In the genomic region with DNA sequence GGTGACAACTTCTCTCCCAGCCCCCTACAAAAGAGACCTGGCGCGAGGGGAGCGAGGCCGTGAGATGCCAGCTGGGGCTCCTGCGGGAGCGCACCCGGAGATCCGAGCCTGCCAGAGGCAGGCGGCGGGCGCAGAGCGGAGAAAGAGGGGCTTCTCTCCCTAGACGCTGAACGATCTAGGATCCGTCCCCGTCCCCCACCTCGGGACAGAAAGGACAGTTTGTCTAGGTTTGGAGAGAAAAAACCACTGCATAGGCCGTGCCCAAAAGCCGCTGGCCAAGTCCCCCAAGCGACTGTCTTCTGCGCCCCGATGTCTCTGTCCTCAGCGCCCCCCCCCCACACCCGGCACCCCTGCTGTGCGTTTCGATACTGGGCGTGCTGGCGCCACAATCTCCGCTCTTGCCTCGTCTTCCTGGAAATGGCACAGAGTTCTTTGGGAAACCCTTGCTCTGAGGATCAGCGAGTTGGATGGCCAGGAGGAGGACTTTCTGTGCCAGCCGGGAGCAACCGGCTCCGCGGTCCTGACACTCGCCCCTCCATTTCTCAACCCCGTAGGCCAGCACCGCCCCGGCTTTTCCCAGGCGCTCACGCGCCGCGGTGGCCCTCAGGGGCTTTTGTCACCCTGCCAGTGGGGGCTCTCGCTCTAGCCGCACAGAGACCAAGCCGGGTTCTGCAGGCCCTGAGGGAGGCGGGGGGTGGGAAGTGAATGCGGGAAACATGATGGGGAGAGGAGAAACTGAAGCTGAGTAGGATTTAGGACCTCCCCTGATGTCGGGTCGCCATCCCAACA, we compare ENCODE assay signal across 8 cellular contexts. TPM values are rescaled to one million over a fixed set of nuclear protein-coding genes. Genes with fewer than 3 reads are reported as not detected.
A peak's percentile ranks its signal among the peaks of the same experiment; 100 is the strongest.
DNase-seq lines count a peak whose midpoint lies in the region; ATAC-seq and TF ChIP-seq lines count a peak whose summit lies in the region.

No MANE protein-coding gene starts in this region.

- WGBS in body of pancreas, 2 donors = 2 to 3% methylated on average over 10 to 48 of the region's 51 CpGs
- WGBS in liver = 3% methylated on average over 51 of the region's 51 CpGs

- no peaks in the 10 kb centered on the region for H3K9me3 Mint-ChIP-seq in stimulated activated naive CD8-positive, alpha-beta T cell treated with anti-CD3 and anti-CD28 coated beads, Interleukin-15, Interleukin-2, amounts not matched to agents 100 ng/mL and 50 ng/mL, for 24 hours

- no peak for TF ChIP-seq RAD21 in liver (IDR thresholded peaks at IDR 0.05)

- TF ChIP-seq POLR2A in body of pancreas (IDR thresholded peaks at IDR 0.05) = no peak
- TF ChIP-seq POLR2A in uterus (IDR thresholded peaks at IDR 0.05) = no peak

- H3K9me3 ChIP-seq in body of pancreas (no peaks in the 10 kb centered on the region), liver (ENCODE audit: control insufficient read depth in 4 of 4, low read length in 3 of 4) (no peaks in the 10 kb centered on the region), uterus (no peaks in the 10 kb centered on the region)

- H3K36me3 ChIP-seq in body of pancreas (replicated peaks in 1 of 2; ENCODE audit: insufficient read depth in 1 of 2, low read depth in 2 of 2) = no peaks in the 10 kb centered on the region
- H3K36me3 ChIP-seq in liver (ENCODE audit: control insufficient read depth in 4 of 4, insufficient read depth in 3 of 4, low read depth in 1 of 4, low read length in 3 of 4) = no peaks in the 10 kb centered on the region
- no peaks in the 10 kb centered on the region for H3K36me3 ChIP-seq in uterus

- no peak for ATAC-seq in stimulated activated naive CD8-positive, alpha-beta T cell treated with anti-CD3 and anti-CD28 coated beads, Interleukin-15, Interleukin-2, amounts not matched to agents 100 U/mL and 50 U/mL, for 24 hours
- ATAC-seq in body of pancreas = peak; percentile 5
- no peak for ATAC-seq in HG02884 (IDR thresholded peaks at IDR 0.05; ENCODE audit: unreplicated experiment)

- peak overlapping the region; percentile 81 for H3K4me3 Mint-ChIP-seq in stimulated activated naive CD8-positive, alpha-beta T cell treated with anti-CD3 and anti-CD28 coated beads, Interleukin-15, Interleukin-2, amounts not matched to agents 100 ng/mL and 50 ng/mL, for 24 hours

- no peak overlapping the region for H3K4me3 ChIP-seq in body of pancreas
- peak overlapping the region; percentile 54 to 73 (median 59) for H3K4me3 ChIP-seq in liver (ENCODE audit: low read depth in 1 of 3, low read length in 3 of 3)
- peak overlapping the region; percentile 8 to 19 for H3K4me3 ChIP-seq in uterus

- no peaks in the 10 kb centered on the region for H3K36me3 Mint-ChIP-seq in stimulated activated naive CD8-positive, alpha-beta T cell treated with anti-CD3 and anti-CD28 coated beads, Interleukin-15, Interleukin-2, amounts not matched to agents 100 ng/mL and 50 ng/mL, for 24 hours (ENCODE audit: low read depth)

- H3K27me3 ChIP-seq in body of pancreas = peaks cover 0 to 9% of the 10 kb centered on the region in 2 donors
- peaks cover 0 to 2% (median under 1%) of the 10 kb centered on the region in 4 donors for H3K27me3 ChIP-seq in liver (ENCODE audit: control insufficient read depth in 4 of 4, insufficient read depth in 4 of 4, low read length in 3 of 4)
- peaks cover 0 to 12% of the 10 kb centered on the region in 2 donors for H3K27me3 ChIP-seq in uterus

- peaks cover 28% of the 10 kb centered on the region for H3K4me1 ChIP-seq in body of pancreas
- peaks cover 17 to 30% (median 26%) of the 10 kb centered on the region in 4 donors for H3K4me1 ChIP-seq in liver (ENCODE audit: control insufficient read depth in 4 of 4, insufficient read depth in 4 of 4, low read length in 3 of 4)
- peaks cover 0 to 12% of the 10 kb centered on the region in 2 donors for H3K4me1 ChIP-seq in uterus

- TF ChIP-seq CTCF in body of pancreas (IDR thresholded peaks at IDR 0.05) (no peak), liver (IDR thresholded peaks at IDR 0.05; ENCODE audit: low read depth, low read length, missing input control) (no peak), uterus (IDR thresholded peaks at IDR 0.05) (no peak)

- intact Hi-C loops in body of pancreas (cut with DNase I) (loop anchor here (10.0 kb wide), 1 partner anchor 171 kb away; no protein-coding TSS in a partner anchor), uterus (cut with DNase I; ENCODE audit: low total_unique reads) (no loop called here), posterior cingulate gyrus (cut with DNase I) (no loop called here)

- DNase-seq in stimulated activated naive CD8-positive, alpha-beta T cell treated with anti-CD3 and anti-CD28 coated beads, Interleukin-15, Interleukin-2, amounts not matched to agents 100 U/mL and 50 U/mL, for 24 hours = no peak
- no peak for DNase-seq in body of pancreas
- DNase-seq in uterus = no peak
- DNase-seq in posterior cingulate gyrus = no peak
- no peak for DNase-seq in HuH-7.5 (ENCODE audit: low spot score)

- H3K27ac Mint-ChIP-seq in stimulated activated naive CD8-positive, alpha-beta T cell treated with anti-CD3 and anti-CD28 coated beads, Interleukin-15, Interleukin-2, amounts not matched to agents 100 ng/mL and 50 ng/mL, for 24 hours = no peak overlapping the region

- H3K27me3 Mint-ChIP-seq in stimulated activated naive CD8-positive, alpha-beta T cell treated with anti-CD3 and anti-CD28 coated beads, Interleukin-15, Interleukin-2, amounts not matched to agents 100 ng/mL and 50 ng/mL, for 24 hours = peaks cover 58% of the 10 kb centered on the region

- H3K4me1 Mint-ChIP-seq in stimulated activated naive CD8-positive, alpha-beta T cell treated with anti-CD3 and anti-CD28 coated beads, Interleukin-15, Interleukin-2, amounts not matched to agents 100 ng/mL and 50 ng/mL, for 24 hours (ENCODE audit: low read depth) = peaks cover 34% of the 10 kb centered on the region

- H3K27ac ChIP-seq in body of pancreas (no peak overlapping the region), liver (ENCODE audit: low read depth in 1 of 2, low read length in 2 of 2) (peak overlapping the region; percentile 45 to 65), uterus (peak overlapping the region in 1 of 2 donors; percentile 18)

- no peak overlapping the region for H3K9ac ChIP-seq in liver (ENCODE audit: low read depth in 1 of 2, low read length in 2 of 2)

TF ChIP-seq in liver, 16 proteins besides CTCF, POLR2A, EP300 and RAD21:
- TF ChIP-seq, protein P1, sequence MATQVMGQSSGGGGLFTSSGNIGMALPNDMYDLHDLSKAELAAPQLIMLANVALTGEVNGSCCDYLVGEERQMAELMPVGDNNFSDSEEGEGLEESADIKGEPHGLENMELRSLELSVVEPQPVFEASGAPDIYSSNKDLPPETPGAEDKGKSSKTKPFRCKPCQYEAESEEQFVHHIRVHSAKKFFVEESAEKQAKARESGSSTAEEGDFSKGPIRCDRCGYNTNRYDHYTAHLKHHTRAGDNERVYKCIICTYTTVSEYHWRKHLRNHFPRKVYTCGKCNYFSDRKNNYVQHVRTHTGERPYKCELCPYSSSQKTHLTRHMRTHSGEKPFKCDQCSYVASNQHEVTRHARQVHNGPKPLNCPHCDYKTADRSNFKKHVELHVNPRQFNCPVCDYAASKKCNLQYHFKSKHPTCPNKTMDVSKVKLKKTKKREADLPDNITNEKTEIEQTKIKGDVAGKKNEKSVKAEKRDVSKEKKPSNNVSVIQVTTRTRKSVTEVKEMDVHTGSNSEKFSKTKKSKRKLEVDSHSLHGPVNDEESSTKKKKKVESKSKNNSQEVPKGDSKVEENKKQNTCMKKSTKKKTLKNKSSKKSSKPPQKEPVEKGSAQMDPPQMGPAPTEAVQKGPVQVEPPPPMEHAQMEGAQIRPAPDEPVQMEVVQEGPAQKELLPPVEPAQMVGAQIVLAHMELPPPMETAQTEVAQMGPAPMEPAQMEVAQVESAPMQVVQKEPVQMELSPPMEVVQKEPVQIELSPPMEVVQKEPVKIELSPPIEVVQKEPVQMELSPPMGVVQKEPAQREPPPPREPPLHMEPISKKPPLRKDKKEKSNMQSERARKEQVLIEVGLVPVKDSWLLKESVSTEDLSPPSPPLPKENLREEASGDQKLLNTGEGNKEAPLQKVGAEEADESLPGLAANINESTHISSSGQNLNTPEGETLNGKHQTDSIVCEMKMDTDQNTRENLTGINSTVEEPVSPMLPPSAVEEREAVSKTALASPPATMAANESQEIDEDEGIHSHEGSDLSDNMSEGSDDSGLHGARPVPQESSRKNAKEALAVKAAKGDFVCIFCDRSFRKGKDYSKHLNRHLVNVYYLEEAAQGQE (IDR thresholded peaks at IDR 0.05) = no peak
- TF ChIP-seq FOXA1 (IDR thresholded peaks at IDR 0.05) (no peak), SP1 (IDR thresholded peaks at IDR 0.05) (no peak), RXRA (IDR thresholded peaks at IDR 0.05) (no peak), HNF4A (conservative IDR thresholded peaks at IDR 0.05) (no peak), HNF4G (IDR thresholded peaks at IDR 0.05) (no peak), GABPA (IDR thresholded peaks at IDR 0.05 in 1 of 2, conservative IDR thresholded peaks at IDR 0.05 in 1 of 2) (no peak), EGR1 (IDR thresholded peaks at IDR 0.05; ENCODE audit: low read depth in 2 of 2) (no peak), NR2F2 (IDR thresholded peaks at IDR 0.05) (no peak)

RNA-seq across cellular contexts. Expression of a gene that starts 1.0 kb away (rescaled TPM):
- 1 to 10 TPM in 1 of 2 donors, under 1 TPM in 1; 0.66 to 1.0 TPM for total RNA-seq in body of pancreas
- 1 to 10 TPM in 1 of 2 donors, under 1 TPM in 1; 0.84 to 1.1 TPM for total RNA-seq in liver
- polyA plus RNA-seq in liver = under 1 TPM; 0.12 to 0.38 TPM
- 1 to 10 TPM in 3 of 4 donors, not detected in 1; 1.5 to 6.7 (median 1.8) TPM for total RNA-seq in uterus

RNA-seq across cellular contexts. Expression of a gene that starts 27.0 kb away (rescaled TPM):
- total RNA-seq in body of pancreas (10 to 100 TPM; 34.8 to 42.5 TPM), liver (10 to 100 TPM in 1 of 2 donors, 1 to 10 TPM in 1; 6.9 to 13.6 TPM), uterus (10 to 100 TPM; 18.8 to 61.6 (median 22.7) TPM)
- 10 to 100 TPM; 10.4 to 16.5 TPM for polyA plus RNA-seq in liver

Comparison
In these comparisons a context has a peak if more than half of its experiments do, and no peak if none do; other contexts are left out.
1. H3K27ac ChIP-seq: peak in liver (2 of 2); none in body of pancreas (0 of 4).
2. H3K4me3 ChIP-seq: peak in liver (3 of 3) and uterus (2 of 2); none in body of pancreas (0 of 2).